24 cellular contexts compared by ENCODE assay signal in the genomic region with DNA sequence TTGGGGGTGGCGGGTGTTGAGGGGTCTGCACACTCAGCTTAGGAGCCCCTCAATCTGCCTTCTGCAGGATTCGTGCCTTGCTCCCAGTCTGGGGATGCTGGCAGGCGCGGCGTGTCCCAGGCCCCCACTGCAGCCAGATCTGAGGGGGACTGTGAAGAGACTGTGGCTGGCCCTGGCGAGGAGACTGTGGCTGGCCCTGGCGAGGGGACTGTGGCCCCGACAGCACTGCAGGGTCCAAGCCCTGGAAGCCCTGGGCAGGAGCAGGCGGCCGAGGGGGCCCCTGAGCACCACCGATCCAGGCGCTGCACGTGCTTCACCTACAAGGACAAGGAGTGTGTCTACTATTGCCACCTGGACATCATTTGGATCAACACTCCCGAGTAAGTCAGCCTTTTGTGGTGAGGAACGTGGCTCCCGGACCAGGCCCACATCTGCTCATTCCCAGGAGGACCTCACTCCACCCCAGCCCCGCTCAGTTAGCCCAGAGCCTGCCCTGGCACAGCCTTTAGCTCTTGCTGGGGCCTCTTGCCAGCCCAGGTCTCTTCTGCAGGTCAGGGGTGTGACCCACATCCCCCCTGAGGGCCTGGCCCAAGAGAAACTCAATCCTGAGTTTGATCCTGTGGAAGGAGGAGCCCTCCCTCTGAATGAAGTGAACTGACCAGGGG. TPM values are rescaled to one million over a fixed set of nuclear protein-coding genes. Genes with fewer than 3 reads are reported as not detected.
"Had no signal": no experiment of that assay in that cellular context is flagged by ENCODE, and none has a peak within 500 bp of the region (broad histone marks: within the 10 kb centered on the region; RNA-seq: fewer than 3 reads in every experiment).

No MANE protein-coding gene starts in this region.

- ATAC-seq: activated naive CD4-positive, alpha-beta T cell treated with anti-CD3 and anti-CD28 coated beads, Interleukin-2, amount 50 U/mL, for 72 hours; activated T-cell treated with anti-CD3 and anti-CD28 coated beads, Interleukin-2, amount 50 U/mL, for 72 hours; left ventricle myocardium superior; natural killer cell; stimulated activated memory B cell treated with anti-CD40 and anti-IgM and Interleukin-4, amounts not matched to agents 10 μg/mL and 1 μg/mL and 100 μg/mL, for 72 hours had no signal

- H3K4me3 Mint-ChIP-seq: activated T-cell treated with anti-CD3 and anti-CD28 coated beads, Interleukin-2, amount 50 U/mL, for 72 hours; immature natural killer cell; natural killer cell; stimulated activated memory B cell treated with anti-CD40 and anti-IgM and Interleukin-4, amounts not matched to agents 10 μg/mL and 1 μg/mL and 100 μg/mL, for 72 hours; T-helper 2 cell treated with Interferon-gamma antibody and Interleukin-4, amounts not matched to agents 5 μg/mL and 100 μg/mL, for 36 hours had no signal

- H3K36me3 Mint-ChIP-seq: activated naive CD4-positive, alpha-beta T cell treated with anti-CD3 and anti-CD28 coated beads, Interleukin-2, amount 50 U/mL, for 72 hours; immature natural killer cell; natural killer cell; stimulated activated memory B cell treated with anti-CD40 and anti-IgM and Interleukin-4, amounts not matched to agents 10 μg/mL and 1 μg/mL and 100 μg/mL, for 72 hours had no signal

- H3K27ac ChIP-seq: adrenal gland, dorsolateral prefrontal cortex had no signal

- H3K4me3 ChIP-seq: adrenal gland had no signal

- H3K4me1 Mint-ChIP-seq: immature natural killer cell; natural killer cell; stimulated activated memory B cell treated with anti-CD40 and anti-IgM and Interleukin-4, amounts not matched to agents 10 μg/mL and 1 μg/mL and 100 μg/mL, for 72 hours had no signal

- DNase-seq: activated CD4-positive, alpha-beta T cell treated with anti-CD3 and anti-CD28 coated beads for 48 hours; activated CD4-positive, CD25-positive, alpha-beta regulatory T cell; activated CD8-positive, alpha-beta memory T cell treated with anti-CD3 and anti-CD28 coated beads for 24 hours; activated CD8-positive, alpha-beta memory T cell treated with anti-CD3 and anti-CD28 coated beads, Interleukin-2, amount 50 U/mL, for 48 hours; activated gamma-delta T cell treated with Interleukin-2 at 50 U/mL for 16 hours; activated T-cell treated with anti-CD3 and anti-CD28 coated beads, Interleukin-2, amount 50 U/mL, for 72 hours; adrenal gland; dorsolateral prefrontal cortex; head of caudate nucleus; immature natural killer cell; kidney glomerular epithelial cell; left ventricle myocardium superior; mesenchymal stem cell; natural killer cell; occipital lobe; posterior cingulate gyrus; retina; spleen; stimulated activated CD4-positive, alpha-beta T cell treated with anti-CD3 and anti-CD28 coated beads, Interleukin-4, amount 100 ng/mL, for 4 hours had no signal

- H3K27ac Mint-ChIP-seq: activated naive CD4-positive, alpha-beta T cell treated with anti-CD3 and anti-CD28 coated beads, Interleukin-2, amount 50 U/mL, for 72 hours; activated T-cell treated with anti-CD3 and anti-CD28 coated beads, Interleukin-2, amount 50 U/mL, for 72 hours; immature natural killer cell; natural killer cell; stimulated activated memory B cell treated with anti-CD40 and anti-IgM and Interleukin-4, amounts not matched to agents 10 μg/mL and 1 μg/mL and 100 μg/mL, for 72 hours; T-helper 2 cell treated with Interferon-gamma antibody and Interleukin-4, amounts not matched to agents 5 μg/mL and 100 μg/mL, for 36 hours had no signal

- H3K9me3 ChIP-seq: adrenal gland, spleen had no signal

- H3K9me3 Mint-ChIP-seq: activated naive CD4-positive, alpha-beta T cell treated with anti-CD3 and anti-CD28 coated beads, Interleukin-2, amount 50 U/mL, for 72 hours; activated T-cell treated with anti-CD3 and anti-CD28 coated beads, Interleukin-2, amount 50 U/mL, for 72 hours; immature natural killer cell; natural killer cell; stimulated activated memory B cell treated with anti-CD40 and anti-IgM and Interleukin-4, amounts not matched to agents 10 μg/mL and 1 μg/mL and 100 μg/mL, for 72 hours; T-helper 2 cell treated with Interferon-gamma antibody and Interleukin-4, amounts not matched to agents 5 μg/mL and 100 μg/mL, for 36 hours had no signal

- H3K36me3 ChIP-seq: adrenal gland, spleen had no signal

- H3K4me1 ChIP-seq: adrenal gland had no signal

RNA-seq across cellular contexts. Expression of gene EDN3, which starts 1.1 kb away (rescaled TPM):
- total RNA-seq: activated T-cell treated with anti-CD3 and anti-CD28 coated beads, Interleukin-2, amount 50 U/mL, for 72 hours; cardiac septum; epithelial cell of proximal tubule; left ventricle myocardium superior had no signal
